ENCODE assay signal across 5 cellular contexts in genomic region chr6:113220832-113221231, GRCh38.
"Had no signal": no experiment of that assay in that cellular context is flagged by ENCODE, and none has a peak within 500 bp of the region (broad histone marks: within the 10 kb centered on the region; RNA-seq: fewer than 3 reads in every experiment).

No MANE protein-coding gene starts in this region.

- DNase-seq: IMR-90, KBM-7 had no signal

- H3K27ac ChIP-seq: HL-60 had no signal

- ATAC-seq: HepG2, K562 had no signal

- H3K4me3 ChIP-seq: K562 had no signal
